In the genomic region with DNA sequence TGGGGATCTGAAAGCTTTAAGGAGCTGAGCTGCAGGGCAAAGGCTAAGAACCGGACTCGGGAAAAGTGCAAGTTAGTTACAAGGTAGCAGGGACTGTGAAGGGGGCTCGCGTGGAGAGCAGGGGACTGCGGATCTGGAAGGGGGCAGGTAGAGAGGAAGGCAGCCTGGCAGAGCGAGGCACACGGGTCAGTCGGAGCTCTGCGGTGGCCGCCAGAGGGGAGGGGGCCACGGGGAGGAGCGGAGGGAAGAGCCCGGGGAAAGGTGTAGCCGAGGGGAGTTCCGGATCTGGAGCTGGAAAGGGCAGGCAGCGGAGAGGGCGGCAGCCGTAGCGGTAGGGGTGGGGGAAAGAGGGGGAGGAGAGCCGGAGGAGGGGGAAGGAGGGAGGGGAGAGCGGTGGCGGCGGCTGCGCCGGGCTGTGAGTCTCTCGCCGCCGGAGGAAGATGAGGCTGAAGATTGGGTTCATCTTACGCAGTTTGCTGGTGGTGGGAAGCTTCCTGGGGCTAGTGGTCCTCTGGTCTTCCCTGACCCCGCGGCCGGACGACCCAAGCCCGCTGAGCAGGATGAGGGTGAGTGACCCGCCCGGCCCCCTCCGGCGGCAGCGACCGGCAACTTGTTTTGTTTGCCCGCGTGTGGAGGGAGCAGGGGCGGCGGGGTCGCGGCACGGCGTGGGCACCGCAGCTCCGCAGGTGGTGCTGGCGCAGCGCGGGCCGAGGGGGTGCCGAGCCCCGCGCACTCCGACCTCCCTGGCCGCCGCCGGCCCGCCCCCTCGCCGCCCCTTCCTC, we compare ENCODE assay signal across 8 cellular contexts. TPM values are rescaled to one million over a fixed set of nuclear protein-coding genes. Genes with fewer than 3 reads are reported as not detected.
DNase-seq lines count a peak whose midpoint lies in the region; ATAC-seq and TF ChIP-seq lines count a peak whose summit lies in the region.

A gene with protein sequence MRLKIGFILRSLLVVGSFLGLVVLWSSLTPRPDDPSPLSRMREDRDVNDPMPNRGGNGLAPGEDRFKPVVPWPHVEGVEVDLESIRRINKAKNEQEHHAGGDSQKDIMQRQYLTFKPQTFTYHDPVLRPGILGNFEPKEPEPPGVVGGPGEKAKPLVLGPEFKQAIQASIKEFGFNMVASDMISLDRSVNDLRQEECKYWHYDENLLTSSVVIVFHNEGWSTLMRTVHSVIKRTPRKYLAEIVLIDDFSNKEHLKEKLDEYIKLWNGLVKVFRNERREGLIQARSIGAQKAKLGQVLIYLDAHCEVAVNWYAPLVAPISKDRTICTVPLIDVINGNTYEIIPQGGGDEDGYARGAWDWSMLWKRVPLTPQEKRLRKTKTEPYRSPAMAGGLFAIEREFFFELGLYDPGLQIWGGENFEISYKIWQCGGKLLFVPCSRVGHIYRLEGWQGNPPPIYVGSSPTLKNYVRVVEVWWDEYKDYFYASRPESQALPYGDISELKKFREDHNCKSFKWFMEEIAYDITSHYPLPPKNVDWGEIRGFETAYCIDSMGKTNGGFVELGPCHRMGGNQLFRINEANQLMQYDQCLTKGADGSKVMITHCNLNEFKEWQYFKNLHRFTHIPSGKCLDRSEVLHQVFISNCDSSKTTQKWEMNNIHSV (plus strand): TSS at position 416 of the 782 bp plus-strand sequence. CDS start 25 bp downstream, at position 441.

- ATAC-seq in GM19025 (IDR thresholded peaks at IDR 0.05; ENCODE audit: low read depth, unreplicated experiment) (peak; percentile 36), HG03196 (IDR thresholded peaks at IDR 0.05; ENCODE audit: unreplicated experiment) (peak; percentile 34), left lobe of liver (peak; percentile 64)

- no peaks in the 10 kb centered on the region for H3K9me3 ChIP-seq in colonic mucosa

- no peaks in the 10 kb centered on the region for H3K27me3 ChIP-seq in colonic mucosa

- H3K9ac ChIP-seq in colonic mucosa (ENCODE audit: low read depth in 2 of 2, low read length in 2 of 2), result peak within 1 kb of the TSS; percentile 85 to 98

- peak within 1 kb of the TSS; percentile 94 for H3K27ac ChIP-seq in colonic mucosa

- intact Hi-C loops in colonic mucosa (cut with DNase I), result loop anchor here (5.0 kb wide), 1 partner anchor 141 kb away; no protein-coding TSS in a partner anchor

- DNase-seq in AG10803 (ENCODE audit: low read depth) (peak; percentile 23), NCI-H446 (lab: John Stamatoyannopoulos, UW) (peak; percentile 44 to 66), colonic mucosa (peak; percentile 85), left lobe of liver (ENCODE audit: low spot score) (peak; percentile 53)
- DNase-seq in activated CD4-positive, alpha-beta T cell treated with anti-CD3 and anti-CD28 coated beads for 4 hours, result peak; percentile 64 to 67
- DNase-seq in stimulated activated CD4-positive, alpha-beta T cell treated with anti-CD3 and anti-CD28 coated beads, Interleukin-2, amount 100 ng/mL, for 48 hours, result peak; percentile 47 to 48

- peaks cover 10% of the 10 kb centered on the region for H3K4me1 ChIP-seq in colonic mucosa

- TF ChIP-seq CTCF in AG10803 (conservative IDR thresholded peaks at IDR 0.05; ENCODE audit: low read length) (no peak), colonic mucosa (IDR thresholded peaks at IDR 0.05) (no peak)

- no peaks in the 10 kb centered on the region for H3K36me3 ChIP-seq in colonic mucosa

- H3K4me3 ChIP-seq in AG10803 (ENCODE audit: low read length), result peak within 1 kb of the TSS; percentile 79
- peak within 1 kb of the TSS; percentile 88 for H3K4me3 ChIP-seq in colonic mucosa

RNA-seq across cellular contexts. Expression of the gene that starts here (rescaled TPM):
- 100 to 1,000 TPM in 1 of 2 donors, 10 to 100 TPM in 1; 83.5 to 138 TPM for total RNA-seq in colonic mucosa
- 0.65 TPM for total RNA-seq in left lobe of liver

Comparison
In these comparisons a context has a peak if more than half of its experiments do, and no peak if none do; other contexts are left out.
1. Peak in every context shown above with its lines: DNase-seq, ATAC-seq, H3K4me3 ChIP-seq and H3K27ac ChIP-seq.
2. RNA of the gene that starts here (total RNA-seq): 83.5 to 138 TPM in colonic mucosa; 0.65 TPM in left lobe of liver (single experiment); every median in the first group is over 10 times any median in the second.
3. Peak in DNase-seq and ATAC-seq in left lobe of liver; RNA of the gene not detected or under 1 TPM.
4. DNase-seq: peak in every context shown above with its lines; median percentile 85 in colonic mucosa; 66 in activated CD4-positive, alpha-beta T cell treated with anti-CD3 and anti-CD28 coated beads for 4 hours; 55 in NCI-H446; 53 in left lobe of liver; 48 in stimulated activated CD4-positive, alpha-beta T cell treated with anti-CD3 and anti-CD28 coated beads, Interleukin-2, amount 100 ng/mL, for 48 hours; 23 in AG10803.